ENCODE assay signal across 9 cellular contexts in the genomic region with DNA sequence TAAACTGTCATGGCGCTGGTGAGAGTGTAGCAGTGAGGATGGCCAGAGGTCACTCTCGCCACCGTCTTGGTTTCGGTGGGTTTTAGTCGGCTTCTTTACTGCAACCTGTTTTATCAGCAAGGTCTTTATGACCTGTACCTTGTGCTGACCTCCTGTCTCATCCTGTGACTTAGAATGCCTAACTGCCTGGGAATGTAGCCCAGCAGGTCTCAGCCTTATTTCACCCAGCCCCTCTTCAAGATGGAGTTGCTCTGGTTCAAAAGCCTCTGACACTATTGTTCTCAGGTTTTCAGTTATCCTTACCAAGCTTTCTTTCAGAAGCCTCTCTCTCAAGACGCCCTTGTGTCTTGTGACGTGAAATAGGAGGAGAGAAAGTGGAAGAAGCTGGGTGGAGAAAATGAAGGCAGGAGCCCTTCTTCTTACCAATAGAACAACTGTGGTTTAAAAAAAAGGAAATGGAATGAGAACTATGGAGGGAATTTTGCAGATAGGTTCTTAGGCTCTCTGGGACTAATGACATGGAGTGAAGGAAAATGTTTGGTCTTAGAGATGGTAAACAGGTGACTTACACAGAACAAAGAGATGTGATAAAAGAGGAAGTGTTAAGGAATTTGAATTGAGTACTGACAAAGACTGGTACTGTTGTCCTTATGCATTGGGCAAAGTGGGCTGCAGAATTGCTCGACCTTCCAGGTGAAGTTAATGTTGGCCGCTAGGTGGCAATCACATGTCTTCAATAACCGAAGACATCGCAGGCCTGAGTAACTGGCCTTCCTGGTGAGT.
DNase-seq lines count a peak whose midpoint lies in the region; ATAC-seq and FAIRE-seq lines count a peak whose summit lies in the region.
"Had no signal": no experiment of that assay in that cellular context is flagged by ENCODE, and none has a peak within 500 bp of the region (broad histone marks: within the 10 kb centered on the region; RNA-seq: fewer than 3 reads in every experiment).

No MANE protein-coding gene starts in this region.

- no peaks in the 10 kb centered on the region for H3K9me3 Mint-ChIP-seq in activated CD4-positive, alpha-beta T cell treated with anti-CD3 and anti-CD28 coated beads, Interleukin-2, amount 10 ng/mL, durations not matched to agents 24 days and 14 days
- H3K9me3 Mint-ChIP-seq in memory B cell = no peaks in the 10 kb centered on the region
- no peaks in the 10 kb centered on the region for H3K9me3 Mint-ChIP-seq in stimulated activated memory B cell treated with anti-CD40 and anti-IgM and Interleukin-4, amounts not matched to agents 10 μg/mL and 1 μg/mL and 100 μg/mL, for 72 hours
- H3K9me3 Mint-ChIP-seq: activated naive CD4-positive, alpha-beta T cell treated with anti-CD3 and anti-CD28 coated beads, Interleukin-2, amount 50 U/mL, for 24 hours had no signal

- H3K36me3 Mint-ChIP-seq in activated CD4-positive, alpha-beta T cell treated with anti-CD3 and anti-CD28 coated beads, Interleukin-2, amount 10 ng/mL, durations not matched to agents 24 days and 14 days (ENCODE audit: low read depth) = no peaks in the 10 kb centered on the region
- no peaks in the 10 kb centered on the region for H3K36me3 Mint-ChIP-seq in memory B cell
- no peaks in the 10 kb centered on the region for H3K36me3 Mint-ChIP-seq in stimulated activated memory B cell treated with anti-CD40 and anti-IgM and Interleukin-4, amounts not matched to agents 10 μg/mL and 1 μg/mL and 100 μg/mL, for 72 hours
- H3K36me3 Mint-ChIP-seq: activated naive CD4-positive, alpha-beta T cell treated with anti-CD3 and anti-CD28 coated beads, Interleukin-2, amount 50 U/mL, for 24 hours had no signal

- peak; percentile 91 for ATAC-seq in HG03439 (IDR thresholded peaks at IDR 0.05; ENCODE audit: unreplicated experiment)
- peak; percentile 74 for ATAC-seq in memory B cell (ENCODE audit: low read depth)
- peak; percentile 76 for ATAC-seq in stimulated activated memory B cell treated with anti-CD40 and anti-IgM and Interleukin-4, amounts not matched to agents 10 μg/mL and 1 μg/mL and 100 μg/mL, for 72 hours

- no peak overlapping the region for H3K4me3 Mint-ChIP-seq in activated CD4-positive, alpha-beta T cell treated with anti-CD3 and anti-CD28 coated beads, Interleukin-2, amount 10 ng/mL, durations not matched to agents 24 days and 14 days
- H3K4me3 Mint-ChIP-seq in memory B cell = no peak overlapping the region
- H3K4me3 Mint-ChIP-seq in stimulated activated memory B cell treated with anti-CD40 and anti-IgM and Interleukin-4, amounts not matched to agents 10 μg/mL and 1 μg/mL and 100 μg/mL, for 72 hours = no peak overlapping the region
- H3K4me3 Mint-ChIP-seq: activated naive CD4-positive, alpha-beta T cell treated with anti-CD3 and anti-CD28 coated beads, Interleukin-2, amount 50 U/mL, for 24 hours had no signal

- H3K4me1 Mint-ChIP-seq in activated CD4-positive, alpha-beta T cell treated with anti-CD3 and anti-CD28 coated beads, Interleukin-2, amount 10 ng/mL, durations not matched to agents 24 days and 14 days = no peaks in the 10 kb centered on the region
- peaks cover 3% of the 10 kb centered on the region for H3K4me1 Mint-ChIP-seq in memory B cell
- H3K4me1 Mint-ChIP-seq in stimulated activated memory B cell treated with anti-CD40 and anti-IgM and Interleukin-4, amounts not matched to agents 10 μg/mL and 1 μg/mL and 100 μg/mL, for 72 hours = no peaks in the 10 kb centered on the region
- H3K4me1 Mint-ChIP-seq: activated naive CD4-positive, alpha-beta T cell treated with anti-CD3 and anti-CD28 coated beads, Interleukin-2, amount 50 U/mL, for 24 hours had no signal

- H3K27me3 Mint-ChIP-seq in activated CD4-positive, alpha-beta T cell treated with anti-CD3 and anti-CD28 coated beads, Interleukin-2, amount 10 ng/mL, durations not matched to agents 24 days and 14 days = peaks cover 6% of the 10 kb centered on the region
- H3K27me3 Mint-ChIP-seq in memory B cell = peaks cover 2% of the 10 kb centered on the region
- no peaks in the 10 kb centered on the region for H3K27me3 Mint-ChIP-seq in stimulated activated memory B cell treated with anti-CD40 and anti-IgM and Interleukin-4, amounts not matched to agents 10 μg/mL and 1 μg/mL and 100 μg/mL, for 72 hours

- no peak overlapping the region for H3K27ac Mint-ChIP-seq in activated CD4-positive, alpha-beta T cell treated with anti-CD3 and anti-CD28 coated beads, Interleukin-2, amount 10 ng/mL, durations not matched to agents 24 days and 14 days
- no peak overlapping the region for H3K27ac Mint-ChIP-seq in memory B cell
- no peak overlapping the region for H3K27ac Mint-ChIP-seq in stimulated activated memory B cell treated with anti-CD40 and anti-IgM and Interleukin-4, amounts not matched to agents 10 μg/mL and 1 μg/mL and 100 μg/mL, for 72 hours
- H3K27ac Mint-ChIP-seq: activated naive CD4-positive, alpha-beta T cell treated with anti-CD3 and anti-CD28 coated beads, Interleukin-2, amount 50 U/mL, for 24 hours had no signal

- intact Hi-C loops in activated CD4-positive, alpha-beta T cell treated with anti-CD3 and anti-CD28 coated beads, Interleukin-2, amount 10 ng/mL, durations not matched to agents 24 days and 14 days (cut with micrococcal nuclease) = loop anchor here (1.0 to 5.0 kb wide), 2 partner anchors 315 to 376 kb away; partner anchors contain the start of gene TTC23L

- FAIRE-seq in GM19239 (lab: Jason Lieb, UNC) = peak; percentile 88

- DNase-seq in CD1c-positive myeloid dendritic cell (ENCODE audit: extremely low spot score) = peak; percentile 66
- DNase-seq in GM19239 (ENCODE audit: insufficient read length, low spot score) = peak; percentile 66
- peak; percentile 78 for DNase-seq in NCI-H510A treated with DMSO at 0.1 percent for 48 hours (lab: John Stamatoyannopoulos, UW)
- peak; percentile 83 for DNase-seq in activated CD4-positive, alpha-beta T cell treated with anti-CD3 and anti-CD28 coated beads, Interleukin-2, amount 10 ng/mL, durations not matched to agents 24 days and 14 days
- peak; percentile 34 for DNase-seq in effector CD4-positive, alpha-beta T cell
- peak; percentile 44 to 50 for DNase-seq in memory B cell (ENCODE audit: low spot score in 2 of 2)

Comparison
In these comparisons a context has a peak if more than half of its experiments do, and no peak if none do; other contexts are left out.
1. Peak in every context shown above with its lines: DNase-seq and ATAC-seq.